Comparison of ENCODE assay signal across 10 cellular contexts in genomic region chr16:85136705-85137322, GRCh38. TPM values are rescaled to one million over a fixed set of nuclear protein-coding genes. Genes with fewer than 3 reads are reported as not detected.
DNase-seq lines count a peak whose midpoint lies in the region; ATAC-seq and TF ChIP-seq lines count a peak whose summit lies in the region.
"Had no signal": no experiment of that assay in that cellular context is flagged by ENCODE, and none has a peak within 500 bp of the region (broad histone marks: within the 10 kb centered on the region; RNA-seq: fewer than 3 reads in every experiment).

No MANE protein-coding gene starts in this region.

- ATAC-seq in left lung (peak; percentile 43), GM19467 (IDR thresholded peaks at IDR 0.05; ENCODE audit: unreplicated experiment) (no peak)

- no peaks in the 10 kb centered on the region for H4K20me1 ChIP-seq in Karpas-422 (ENCODE audit: insufficient read depth, low read depth, low read length)

- no peak for TF ChIP-seq EP300 in suprapubic skin (IDR thresholded peaks at IDR 0.05)

- H3K9ac ChIP-seq in Karpas-422 (ENCODE audit: low read length): no peak overlapping the region

- no peak for TF ChIP-seq POLR2A in suprapubic skin (IDR thresholded peaks at IDR 0.05)

- DNase-seq in Karpas-422 (peak; percentile 57), brain pericyte (ENCODE audit: low read depth, low spot score) (peak; percentile 38), left lung (peak in 1 of 2 donors; percentile 68), suprapubic skin (ENCODE audit: low spot score in 2 of 2) (no peak), epidermal melanocyte (ENCODE audit: insufficient read length, low spot score) (no peak), mesenteric fat pad (ENCODE audit: low spot score) (no peak)
- no peak for DNase-seq in stimulated activated CD4-positive, alpha-beta T cell treated with anti-CD3 and anti-CD28 coated beads, Interleukin-15, amount 100 ng/mL, for 24 hours

- H3K9me2 ChIP-seq in Karpas-422 (replicated peaks; ENCODE audit: insufficient read depth, low read length): no peaks in the 10 kb centered on the region

- no peak overlapping the region for H3K4me3 ChIP-seq in Karpas-422 (ENCODE audit: low read length)
- H3K4me3 ChIP-seq in left lung: peak overlapping the region; percentile 13 to 30
- H3K4me3 ChIP-seq in suprapubic skin: peak overlapping the region; percentile 38

- intact Hi-C loops in left lung (cut with DNase I): no loop called here

- 61% methylated on average over 11 of the region's 17 CpGs for WGBS in suprapubic skin

- no peaks in the 10 kb centered on the region for H3K79me2 ChIP-seq in Karpas-422 (ENCODE audit: low read length)

- H3K4me1 ChIP-seq in Karpas-422 (ENCODE audit: low read length) (no peaks in the 10 kb centered on the region), left lung (peaks cover 16 to 40% of the 10 kb centered on the region in 2 donors), suprapubic skin (peaks cover 35% of the 10 kb centered on the region)

- H3K4me2 ChIP-seq in Karpas-422 (ENCODE audit: low read depth, low read length, poor library complexity, severe bottlenecking): no peak overlapping the region

- H3K27me3 ChIP-seq in Karpas-422 (ENCODE audit: low read length) (no peaks in the 10 kb centered on the region), left lung (peaks cover 0 to 17% of the 10 kb centered on the region in 2 donors), suprapubic skin (no peaks in the 10 kb centered on the region)

- no peaks in the 10 kb centered on the region for H3K9me3 ChIP-seq in Karpas-422 (ENCODE audit: low read length)
- H3K9me3 ChIP-seq in left lung: no peaks in the 10 kb centered on the region
- no peaks in the 10 kb centered on the region for H3K9me3 ChIP-seq in suprapubic skin

- TF ChIP-seq CTCF in left lung (IDR thresholded peaks at IDR 0.05) (no peak), suprapubic skin (IDR thresholded peaks at IDR 0.05) (no peak)

- no peak overlapping the region for H3K27ac ChIP-seq in Karpas-422 (ENCODE audit: low read length)
- peak overlapping the region; percentile 72 to 85 for H3K27ac ChIP-seq in left lung
- peak overlapping the region; percentile 69 for H3K27ac ChIP-seq in suprapubic skin

- no peak overlapping the region for H2AFZ ChIP-seq in Karpas-422 (ENCODE audit: low read length)

- H3K36me3 ChIP-seq in Karpas-422 (ENCODE audit: insufficient read depth, low read length) (no peaks in the 10 kb centered on the region), left lung (no peaks in the 10 kb centered on the region), suprapubic skin (no peaks in the 10 kb centered on the region)

RNA-seq across cellular contexts. Expression of gene CIBAR2, which starts 24.5 kb away (rescaled TPM):
- not detected in 2 replicates for total RNA-seq in Karpas-422 (2014; rRNA removed; shearing (Covaris generic); ENCODE audit: low replicate concordance)
- total RNA-seq in left lung (1 to 10 TPM in 1 of 2 donors, under 1 TPM in 1; 0.29 to 9.6 TPM), suprapubic skin (not detected), mesenteric fat pad (not detected)
- total RNA-seq: activated CD8-positive, alpha-beta memory T cell treated with anti-CD3 and anti-CD28 coated beads for 36 hours; lung microvascular endothelial cell had no signal

Comparison
In these comparisons a context has a peak if more than half of its experiments do, and no peak if none do; other contexts are left out.
1. DNase-seq: peak in Karpas-422 (single experiment) and brain pericyte (single experiment); none in suprapubic skin (0 of 2), epidermal melanocyte (single experiment), mesenteric fat pad (single experiment) and stimulated activated CD4-positive, alpha-beta T cell treated with anti-CD3 and anti-CD28 coated beads, Interleukin-15, amount 100 ng/mL, for 24 hours (single experiment).